Comparison of ENCODE assay signal across 17 cellular contexts in genomic region chr10:29820890-29821398, GRCh38.
A peak's percentile ranks its signal among the peaks of the same experiment; 100 is the strongest.
DNase-seq lines count a peak whose midpoint lies in the region; ATAC-seq and TF ChIP-seq lines count a peak whose summit lies in the region.
"Had no signal": no experiment of that assay in that cellular context is flagged by ENCODE, and none has a peak within 500 bp of the region (broad histone marks: within the 10 kb centered on the region; RNA-seq: fewer than 3 reads in every experiment).

No MANE protein-coding gene starts in this region.

- TF ChIP-seq POLR2A in esophagus muscularis mucosa (IDR thresholded peaks at IDR 0.05; ENCODE audit: low read depth) (no peak), suprapubic skin (IDR thresholded peaks at IDR 0.05) (no peak), erythroblast (IDR thresholded peaks at IDR 0.05; ENCODE audit: low read length) (no peak)

- no peaks in the 10 kb centered on the region for H3K4me1 Mint-ChIP-seq in activated naive CD8-positive, alpha-beta T cell treated with anti-CD3 and anti-CD28 coated beads, Interleukin-2, amount 50 U/mL, for 24 hours
- H3K4me1 Mint-ChIP-seq: activated CD4-positive, alpha-beta memory T cell treated with anti-CD3 and anti-CD28 coated beads, Interleukin-2, amount 10 ng/mL, durations not matched to agents 7 days and 5 days; stimulated activated naive B cell treated with anti-CD40 and anti-IgM and Interleukin-4, amounts not matched to agents 10 μg/mL and 1 μg/mL and 100 μg/mL, for 72 hours had no signal

- H3K9me3 ChIP-seq in esophagus muscularis mucosa (no peaks in the 10 kb centered on the region), muscle layer of colon (ENCODE audit: low read length) (no peaks in the 10 kb centered on the region), suprapubic skin (no peaks in the 10 kb centered on the region)

- peak overlapping the region; percentile 79 to 88 (median 86) for H3K27ac ChIP-seq in esophagus muscularis mucosa (replicated peaks in 1 of 4)
- peak overlapping the region; percentile 83 for H3K27ac ChIP-seq in muscle layer of colon (ENCODE audit: low read depth, low read length)
- H3K27ac ChIP-seq in suprapubic skin, result peak overlapping the region; percentile 54
- H3K27ac ChIP-seq: cardiac muscle cell, HL-60, VCaP had no signal

- no peaks in the 10 kb centered on the region for H3K9me3 Mint-ChIP-seq in activated naive CD8-positive, alpha-beta T cell treated with anti-CD3 and anti-CD28 coated beads, Interleukin-2, amount 50 U/mL, for 24 hours
- H3K9me3 Mint-ChIP-seq: activated CD4-positive, alpha-beta memory T cell treated with anti-CD3 and anti-CD28 coated beads, Interleukin-2, amount 10 ng/mL, durations not matched to agents 7 days and 5 days; activated T-helper 1 cell treated with anti-CD3 and anti-CD28 coated beads, Interleukin-12 subunit alpha, Interleukin-12 subunit beta, Interleukin-2, Interleukin-4 antibody, amounts not matched to agents 30 ng/mL and 10 ng/mL and 1 ng/mL, durations not matched to agents 14 hours and 24 hours and 36 hours; stimulated activated naive B cell treated with anti-CD40 and anti-IgM and Interleukin-4, amounts not matched to agents 10 μg/mL and 1 μg/mL and 100 μg/mL, for 72 hours had no signal

- TF ChIP-seq CTCF in esophagus muscularis mucosa (IDR thresholded peaks at IDR 0.05) (no peak), suprapubic skin (IDR thresholded peaks at IDR 0.05) (no peak)

- H3K9ac ChIP-seq in muscle layer of colon (ENCODE audit: low read length), result peak overlapping the region; percentile 15

- H3K4me1 ChIP-seq in esophagus muscularis mucosa (peaks cover 0 to 51% (median 41%) of the 10 kb centered on the region in 4 donors), muscle layer of colon (ENCODE audit: insufficient read depth, low read length) (peaks cover 43% of the 10 kb centered on the region), suprapubic skin (peaks cover 21% of the 10 kb centered on the region)

- no peaks in the 10 kb centered on the region for H3K36me3 ChIP-seq in esophagus muscularis mucosa
- no peaks in the 10 kb centered on the region for H3K36me3 ChIP-seq in muscle layer of colon (ENCODE audit: insufficient read depth, low read length)
- H3K36me3 ChIP-seq in suprapubic skin, result no peaks in the 10 kb centered on the region
- H3K36me3 ChIP-seq: cardiac muscle cell had no signal

- WGBS in esophagus muscularis mucosa, result 54% methylated on average over 6 of the region's 14 CpGs
- WGBS in suprapubic skin, result 45% methylated on average over 8 of the region's 14 CpGs

- peak overlapping the region; percentile 4 to 24 (median 6) for H3K4me3 ChIP-seq in esophagus muscularis mucosa
- peak overlapping the region in 1 of 2 donors; percentile 16 for H3K4me3 ChIP-seq in muscle layer of colon (ENCODE audit: low read depth in 1 of 2, low read length in 2 of 2)
- no peak overlapping the region for H3K4me3 ChIP-seq in suprapubic skin
- H3K4me3 ChIP-seq: cardiac muscle cell had no signal

- no peak for ATAC-seq in activated naive CD8-positive, alpha-beta T cell treated with anti-CD3 and anti-CD28 coated beads, Interleukin-2, amount 50 U/mL, for 24 hours
- ATAC-seq: stimulated activated naive B cell treated with anti-CD40 and anti-IgM and Interleukin-4, amounts not matched to agents 10 μg/mL and 1 μg/mL and 100 μg/mL, for 72 hours had no signal

- intact Hi-C loops in esophagus muscularis mucosa (cut with DNase I), result no loop called here

- no peaks in the 10 kb centered on the region for H3K36me3 Mint-ChIP-seq in activated naive CD8-positive, alpha-beta T cell treated with anti-CD3 and anti-CD28 coated beads, Interleukin-2, amount 50 U/mL, for 24 hours (ENCODE audit: low read depth)
- H3K36me3 Mint-ChIP-seq: stimulated activated naive B cell treated with anti-CD40 and anti-IgM and Interleukin-4, amounts not matched to agents 10 μg/mL and 1 μg/mL and 100 μg/mL, for 72 hours had no signal

- in situ Hi-C loops in G401 (cut with HindIII; ENCODE audit: low sequenced_read_pairs), result no loop called here

- no peak overlapping the region for H3K4me3 Mint-ChIP-seq in activated naive CD8-positive, alpha-beta T cell treated with anti-CD3 and anti-CD28 coated beads, Interleukin-2, amount 50 U/mL, for 24 hours
- H3K4me3 Mint-ChIP-seq: activated CD4-positive, alpha-beta memory T cell treated with anti-CD3 and anti-CD28 coated beads, Interleukin-2, amount 10 ng/mL, durations not matched to agents 7 days and 5 days; activated T-helper 1 cell treated with anti-CD3 and anti-CD28 coated beads, Interleukin-12 subunit alpha, Interleukin-12 subunit beta, Interleukin-2, Interleukin-4 antibody, amounts not matched to agents 30 ng/mL and 10 ng/mL and 1 ng/mL, durations not matched to agents 14 hours and 24 hours and 36 hours; stimulated activated naive B cell treated with anti-CD40 and anti-IgM and Interleukin-4, amounts not matched to agents 10 μg/mL and 1 μg/mL and 100 μg/mL, for 72 hours had no signal

- TF ChIP-seq EP300 in esophagus muscularis mucosa (IDR thresholded peaks at IDR 0.05), result no peak
- TF ChIP-seq EP300 in suprapubic skin (IDR thresholded peaks at IDR 0.05), result no peak

- peak; percentile 7 for DNase-seq in G401 (ENCODE audit: low spot score)
- DNase-seq in esophagus muscularis mucosa (ENCODE audit: extremely low spot score), result no peak
- no peak for DNase-seq in suprapubic skin (ENCODE audit: low spot score in 2 of 2)
- DNase-seq in erythroblast (lab: John Stamatoyannopoulos, UW), result no peak
- DNase-seq in activated naive CD8-positive, alpha-beta T cell treated with anti-CD3 and anti-CD28 coated beads, Interleukin-2, amount 50 U/mL, for 24 hours, result no peak
- DNase-seq in cerebellar nuclear complex (lab: John Stamatoyannopoulos, UW), result no peak
- no peak for DNase-seq in SKM-1 treated with dmso at 0.1 percent for 144 hours (lab: John Stamatoyannopoulos, UW; ENCODE audit: unreplicated experiment)
- DNase-seq: activated CD4-positive, alpha-beta memory T cell treated with anti-CD3 and anti-CD28 coated beads, Interleukin-2, amount 10 ng/mL, durations not matched to agents 7 days and 5 days; effector CD8-positive, alpha-beta T cell; MV-4-11; NCI-H2029; stimulated activated naive B cell treated with anti-CD40 and anti-IgM and Interleukin-4, amounts not matched to agents 10 μg/mL and 1 μg/mL and 100 μg/mL, for 72 hours had no signal

- no peak overlapping the region for H3K27ac Mint-ChIP-seq in activated naive CD8-positive, alpha-beta T cell treated with anti-CD3 and anti-CD28 coated beads, Interleukin-2, amount 50 U/mL, for 24 hours
- H3K27ac Mint-ChIP-seq: activated CD4-positive, alpha-beta memory T cell treated with anti-CD3 and anti-CD28 coated beads, Interleukin-2, amount 10 ng/mL, durations not matched to agents 7 days and 5 days; activated T-helper 1 cell treated with anti-CD3 and anti-CD28 coated beads, Interleukin-12 subunit alpha, Interleukin-12 subunit beta, Interleukin-2, Interleukin-4 antibody, amounts not matched to agents 30 ng/mL and 10 ng/mL and 1 ng/mL, durations not matched to agents 14 hours and 24 hours and 36 hours; stimulated activated naive B cell treated with anti-CD40 and anti-IgM and Interleukin-4, amounts not matched to agents 10 μg/mL and 1 μg/mL and 100 μg/mL, for 72 hours had no signal

- peaks cover 9% of the 10 kb centered on the region for H3K27me3 Mint-ChIP-seq in activated naive CD8-positive, alpha-beta T cell treated with anti-CD3 and anti-CD28 coated beads, Interleukin-2, amount 50 U/mL, for 24 hours

- no peaks in the 10 kb centered on the region for H3K27me3 ChIP-seq in esophagus muscularis mucosa
- no peaks in the 10 kb centered on the region for H3K27me3 ChIP-seq in muscle layer of colon (ENCODE audit: control insufficient read depth in 1 of 2, insufficient read depth in 2 of 2, low read length in 2 of 2)
- H3K27me3 ChIP-seq in suprapubic skin, result no peaks in the 10 kb centered on the region
- H3K27me3 ChIP-seq: cardiac muscle cell had no signal
